Comparison of ENCODE assay signal across 8 cellular contexts in genomic region chr19:3450796-3451411, GRCh38. TPM values are rescaled to one million over a fixed set of nuclear protein-coding genes. Genes with fewer than 3 reads are reported as not detected.
A peak's percentile ranks its signal among the peaks of the same experiment; 100 is the strongest.
DNase-seq lines count a peak whose midpoint lies in the region; ATAC-seq, FAIRE-seq and TF ChIP-seq lines count a peak whose summit lies in the region.

No MANE protein-coding gene starts in this region.

- intact Hi-C loops in cardiac septum (cut with DNase I): no loop called here

- DNase-seq in H4 (ENCODE audit: low spot score): peak; percentile 99
- peak; percentile 95 to 97 for DNase-seq in SW 1271 (lab: John Stamatoyannopoulos, UW)
- DNase-seq in cardiac septum (ENCODE audit: low spot score): peak; percentile 89
- no peak for DNase-seq in NK-92 (lab: John Stamatoyannopoulos, UW; ENCODE audit: unreplicated experiment)
- no peak for DNase-seq in NCI-H1436 (lab: John Stamatoyannopoulos, UW)
- no peak for DNase-seq in GM12891 (ENCODE audit: insufficient read length, low spot score)

- H3K27me3 ChIP-seq in skeletal muscle tissue (ENCODE audit: control insufficient read depth in 3 of 3, insufficient read depth in 3 of 3, low read length in 3 of 3): no peaks in the 10 kb centered on the region

- H3K9ac ChIP-seq in skeletal muscle tissue (ENCODE audit: low read depth in 1 of 3, low read length in 3 of 3): peak overlapping the region in 1 of 3 donors; percentile 40

- H3K27ac ChIP-seq in skeletal muscle tissue (ENCODE audit: low read depth, low read length): peak overlapping the region; percentile 79

- no peaks in the 10 kb centered on the region for H3K9me3 ChIP-seq in skeletal muscle tissue (ENCODE audit: control insufficient read depth in 3 of 3, low read length in 3 of 3)

- H3K36me3 ChIP-seq in skeletal muscle tissue (ENCODE audit: control insufficient read depth in 3 of 3, insufficient read depth in 3 of 3, low read length in 3 of 3): peaks cover 51 to 59% (median 55%) of the 10 kb centered on the region in 3 donors

- peaks cover 6 to 13% (median 10%) of the 10 kb centered on the region in 3 donors for H3K4me1 ChIP-seq in skeletal muscle tissue (ENCODE audit: control insufficient read depth in 3 of 3, insufficient read depth in 3 of 3, low read length in 3 of 3)

- H3K4me3 ChIP-seq in skeletal muscle tissue (ENCODE audit: low read length in 3 of 3): no peak overlapping the region

- no peak for FAIRE-seq in GM12891 (lab: Jason Lieb, UNC)

- no peak for TF ChIP-seq POLR2A in GM12891 (IDR thresholded peaks at IDR 0.05; ENCODE audit: low read depth, low read length)

- ATAC-seq in GM19397 (IDR thresholded peaks at IDR 0.05; ENCODE audit: unreplicated experiment): no peak

TF ChIP-seq in GM12891, 5 proteins besides CTCF, POLR2A, EP300 and RAD21:
- TF ChIP-seq TAF1 (IDR thresholded peaks at IDR 0.05; ENCODE audit: low read depth, low read length) (no peak), PAX5 (IDR thresholded peaks at IDR 0.05; ENCODE audit: insufficient read depth, low read length, severe bottlenecking) (no peak), POLR2AphosphoS5 (IDR thresholded peaks at IDR 0.05; ENCODE audit: low read depth, low read length) (no peak), SPI1 (IDR thresholded peaks at IDR 0.05; ENCODE audit: low read depth, low read length) (no peak), POU2F2 (IDR thresholded peaks at IDR 0.05; ENCODE audit: low read depth, low read length) (no peak)

RNA-seq across cellular contexts. Expression of gene SMIM24, which starts 29.4 kb away (rescaled TPM):
- not detected in 2 replicates for total RNA-seq in H4 (2014; rRNA removed; shearing (Covaris generic))
- not detected for total RNA-seq in cardiac septum
- total RNA-seq in skeletal muscle tissue: not detected
- 2.4 TPM for polyA plus RNA-seq in GM12891 (2012; ENCODE audit: low read depth, missing spikeins)

RNA-seq across cellular contexts. Expression of gene SMIM44, which starts 32.3 kb away (rescaled TPM):
- not detected in 2 replicates for total RNA-seq in H4 (2014; rRNA removed; shearing (Covaris generic))
- total RNA-seq in cardiac septum (not detected), skeletal muscle tissue (not detected)
- polyA plus RNA-seq in GM12891 (2012; ENCODE audit: low read depth, missing spikeins): not detected

RNA-seq across cellular contexts. Expression of gene DOHH, which starts 49.6 kb away (rescaled TPM):
- 6.9 and 11.0 TPM in 2 replicates for total RNA-seq in H4 (2014; rRNA removed; shearing (Covaris generic))
- total RNA-seq in cardiac septum (11.1 TPM), skeletal muscle tissue (9.4 TPM)
- polyA plus RNA-seq in GM12891 (2012; ENCODE audit: low read depth, missing spikeins): 10.9 TPM

RNA-seq across cellular contexts. Expression of gene FZR1, which starts 55.2 kb away (rescaled TPM):
- total RNA-seq in H4 (2014; rRNA removed; shearing (Covaris generic)): 20.0 and 24.3 TPM in 2 replicates
- 23.8 TPM for total RNA-seq in cardiac septum
- total RNA-seq in skeletal muscle tissue: 14.6 TPM
- polyA plus RNA-seq in GM12891 (2012; ENCODE audit: low read depth, missing spikeins): 18.0 TPM

Comparison
In these comparisons a context has a peak if more than half of its experiments do, and no peak if none do; other contexts are left out.
1. DNase-seq: peak in H4 (single experiment), SW 1271 (2 of 2) and cardiac septum (single experiment); none in NK-92 (single experiment), NCI-H1436 (single experiment) and GM12891 (single experiment).